Comparison of ENCODE assay signal across 8 cellular contexts in the genomic region with DNA sequence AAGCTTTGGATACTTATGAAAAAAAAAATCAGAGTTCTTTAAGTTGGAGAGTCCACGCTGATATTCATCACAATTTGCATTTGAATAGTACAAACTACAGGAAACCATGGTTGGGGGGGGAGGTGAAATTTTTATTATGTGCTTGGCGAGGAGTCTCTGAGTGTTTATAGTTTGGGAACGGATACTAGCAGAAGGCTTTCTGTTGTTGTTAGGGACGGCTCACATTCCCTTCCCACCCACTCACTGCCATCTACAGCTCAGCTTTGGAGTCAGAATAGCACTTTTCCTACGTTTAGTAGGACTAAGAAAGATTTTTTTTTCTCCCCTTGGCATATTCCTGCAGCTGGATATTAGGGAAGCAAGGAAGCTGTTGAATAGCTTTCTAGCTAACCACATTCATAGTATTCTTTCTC.
A peak's percentile ranks its signal among the peaks of the same experiment; 100 is the strongest.
DNase-seq lines count a peak whose midpoint lies in the region; ATAC-seq and TF ChIP-seq lines count a peak whose summit lies in the region.

No MANE protein-coding gene starts in this region.

- TF ChIP-seq CTCF in C4-2B (conservative IDR thresholded peaks at IDR 0.05) = no peak; the same call in none of the 2 replicates
- no peak for TF ChIP-seq CTCF in parathyroid adenoma (IDR thresholded peaks at IDR 0.05)
- no peak for TF ChIP-seq CTCF in lower leg skin (IDR thresholded peaks at IDR 0.05)

- no peaks in the 10 kb centered on the region for H3K27me3 Mint-ChIP-seq in activated CD8-positive, alpha-beta T cell treated with anti-CD3 and anti-CD28 coated beads, Interleukin-2, amount 10 ng/mL, durations not matched to agents 7 days and 5 days (ENCODE audit: low read depth)

- H3K4me1 Mint-ChIP-seq in activated CD8-positive, alpha-beta T cell treated with anti-CD3 and anti-CD28 coated beads, Interleukin-2, amount 10 ng/mL, durations not matched to agents 7 days and 5 days (ENCODE audit: low read depth) = peaks cover 76% of the 10 kb centered on the region

- H3K27me3 ChIP-seq in HUES48 (ENCODE audit: control insufficient read depth, insufficient read depth, low read length) (no peaks in the 10 kb centered on the region), parathyroid adenoma (ENCODE audit: control insufficient read depth, insufficient read depth, low read length) (no peaks in the 10 kb centered on the region)

- peak overlapping the region; percentile 83 for H3K4me2 ChIP-seq in parathyroid adenoma (ENCODE audit: low read length)

- no peak for TF ChIP-seq POLR2A in lower leg skin (IDR thresholded peaks at IDR 0.05)

- intact Hi-C loops in lower leg skin (cut with DNase I; ENCODE audit: low total_unique reads) = no loop called here

- no peak for DNase-seq in activated CD8-positive, alpha-beta T cell treated with anti-CD3 and anti-CD28 coated beads, Interleukin-2, amount 10 ng/mL, durations not matched to agents 7 days and 5 days
- DNase-seq in glomerular endothelial cell (ENCODE audit: extremely low read depth, low read depth, low spot score) = peak; percentile 80
- DNase-seq in lower leg skin (ENCODE audit: low spot score in 2 of 2) = no peak

- peak overlapping the region; percentile 64 for H2AFZ ChIP-seq in parathyroid adenoma

- peak overlapping the region; percentile 22; the same call in 1 of the 2 replicates for H3K4me3 ChIP-seq in HUES48 (ENCODE audit: low read depth, low read length)
- H3K4me3 ChIP-seq in parathyroid adenoma (ENCODE audit: low read depth, low read length) = peak overlapping the region; percentile 46
- H3K4me3 ChIP-seq in lower leg skin (ENCODE audit: low read depth, poor library complexity, severe bottlenecking) = no peak overlapping the region

- H3K9ac ChIP-seq in HUES48 (ENCODE audit: low read depth, low read length) (peak overlapping the region; percentile 11; the same call in 1 of the 2 replicates), parathyroid adenoma (no peak overlapping the region)

- CTCF ChIA-PET in activated CD8-positive, alpha-beta T cell treated with anti-CD3 and anti-CD28 coated beads, Interleukin-2, amount 10 ng/mL, durations not matched to agents 7 days and 5 days (lab: Charles Lee) = interaction anchor here (0.8 to 1.6 kb wide), 5 partner anchors 12 to 111 kb away, joined by 3 to 6 read pairs (median 4); no protein-coding TSS in a partner anchor

- peak; percentile 20 for ATAC-seq in activated CD8-positive, alpha-beta T cell treated with anti-CD3 and anti-CD28 coated beads, Interleukin-2, amount 10 ng/mL, durations not matched to agents 7 days and 5 days
- ATAC-seq in HG03378 (IDR thresholded peaks at IDR 0.05; ENCODE audit: unreplicated experiment) (no peak), GM21390 (IDR thresholded peaks at IDR 0.05; ENCODE audit: unreplicated experiment) (no peak)

- H3K36me3 ChIP-seq in HUES48 (ENCODE audit: control insufficient read depth, insufficient read depth, low read length) = no peaks in the 10 kb centered on the region
- H3K36me3 ChIP-seq in parathyroid adenoma (ENCODE audit: control insufficient read depth, insufficient read depth, low read length) = no peaks in the 10 kb centered on the region

- H3K9me3 ChIP-seq in HUES48 (ENCODE audit: control insufficient read depth, insufficient read depth, low read length) = no peaks in the 10 kb centered on the region
- no peaks in the 10 kb centered on the region for H3K9me3 ChIP-seq in parathyroid adenoma (ENCODE audit: control insufficient read depth, low read length)

- POLR2A ChIA-PET in activated CD8-positive, alpha-beta T cell treated with anti-CD3 and anti-CD28 coated beads, Interleukin-2, amount 10 ng/mL, durations not matched to agents 7 days and 5 days (lab: Charles Lee) = interaction anchor here (0.7 to 1.2 kb wide), 2 partner anchors 79 to 110 kb away, joined by 3 read pairs; no protein-coding TSS in a partner anchor

- 0 to 3% methylated on average over 5 of the region's 5 CpGs for WGBS in lower leg skin, 2 donors

- peak overlapping the region; percentile 58; the same call in 1 of the 2 replicates for H3K27ac ChIP-seq in C4-2B
- peak overlapping the region; percentile 90 for H3K27ac ChIP-seq in HUES48 (ENCODE audit: low read depth, low read length)
- peak overlapping the region; percentile 86 for H3K27ac ChIP-seq in parathyroid adenoma

- no peaks in the 10 kb centered on the region for H3K79me2 ChIP-seq in parathyroid adenoma

- H3K4me3 Mint-ChIP-seq in activated CD8-positive, alpha-beta T cell treated with anti-CD3 and anti-CD28 coated beads, Interleukin-2, amount 10 ng/mL, durations not matched to agents 7 days and 5 days = peak overlapping the region; percentile 72

- H3K27ac Mint-ChIP-seq in activated CD8-positive, alpha-beta T cell treated with anti-CD3 and anti-CD28 coated beads, Interleukin-2, amount 10 ng/mL, durations not matched to agents 7 days and 5 days = peak overlapping the region; percentile 91

- H3K36me3 Mint-ChIP-seq in activated CD8-positive, alpha-beta T cell treated with anti-CD3 and anti-CD28 coated beads, Interleukin-2, amount 10 ng/mL, durations not matched to agents 7 days and 5 days (ENCODE audit: low read depth) = peaks cover 14% of the 10 kb centered on the region

- peaks cover 10% of the 10 kb centered on the region for H3K9me3 Mint-ChIP-seq in activated CD8-positive, alpha-beta T cell treated with anti-CD3 and anti-CD28 coated beads, Interleukin-2, amount 10 ng/mL, durations not matched to agents 7 days and 5 days (ENCODE audit: insufficient read depth)

- peaks cover 31% of the 10 kb centered on the region for H3K4me1 ChIP-seq in HUES48 (ENCODE audit: control insufficient read depth, insufficient read depth, low read length)
- peaks cover 22% of the 10 kb centered on the region for H3K4me1 ChIP-seq in parathyroid adenoma
